In genomic region chr9:120876842-120877240, GRCh38 we compare ENCODE assay signal across 8 cellular contexts. TPM values are rescaled to one million over a fixed set of nuclear protein-coding genes. Genes with fewer than 3 reads are reported as not detected.
DNase-seq lines count a peak whose midpoint lies in the region; ATAC-seq lines count a peak whose summit lies in the region.

TSS of gene PHF19 (minus strand) at chr9:120877188. CDS start at chr9:120874741, 2,447 bp downstream.

- no peak for DNase-seq in mucosa of gallbladder (ENCODE audit: low spot score)
- DNase-seq in activated effector memory CD4-positive, alpha-beta T cell treated with anti-CD3 and anti-CD28 coated beads, Interleukin-2, amount 50 U/mL, for 16 hours: no peak
- no peak for DNase-seq in pons (ENCODE audit: low spot score)

- ATAC-seq in GM19023 (IDR thresholded peaks at IDR 0.05; ENCODE audit: unreplicated experiment) (peak; percentile 16), HG03439 (IDR thresholded peaks at IDR 0.05; ENCODE audit: unreplicated experiment) (peak; percentile 8)

- intact Hi-C loops in T-helper 1 cell treated with Interleukin-12 subunit alpha and Interleukin-12 subunit beta and Interleukin-4 antibody, amounts not matched to agents 30 ng/mL and 1 ng/mL, for 36 hours (cut with micrococcal nuclease): loop anchor here (1.0 to 2.0 kb wide), 7 partner anchors 9 to 324 kb away; partner anchors contain the start of genes RAB14 and TRAF1

- H3K9ac ChIP-seq in BLaER1 treated with 17β-estradiol and CSF1 and Interleukin-3, amounts not matched to agents 10 nM and 100 nM: peak within 1 kb of the TSS; percentile 80 to 96 (median 92)
- peak within 1 kb of the TSS; percentile 63 for H3K9ac ChIP-seq in endocrine pancreas (ENCODE audit: control insufficient read depth, insufficient read depth, low read length)

- H3K4me1 ChIP-seq in BLaER1 treated with 17β-estradiol and CSF1 and Interleukin-3, amounts not matched to agents 10 nM and 100 nM: peaks cover 32 to 79% (median 65%) of the 10 kb centered on the region in 10 experiments
- H3K4me1 ChIP-seq in endocrine pancreas (ENCODE audit: control insufficient read depth, insufficient read depth, low read length): no peaks in the 10 kb centered on the region

- H3K9me3 ChIP-seq in BLaER1 treated with 17β-estradiol and CSF1 and Interleukin-3, amounts not matched to agents 10 nM and 100 nM (replicated peaks in 1 of 11): 0 out of 22 replicates have a peak, but pooled peaks cover 0 to 6% (median 0%) of the 10 kb centered on the region in 11 experiments
- no peaks in the 10 kb centered on the region for H3K9me3 ChIP-seq in endocrine pancreas (ENCODE audit: control insufficient read depth, low read length)

- H3K4me3 ChIP-seq in BLaER1 treated with 17β-estradiol and CSF1 and Interleukin-3, amounts not matched to agents 10 nM and 100 nM: peak within 1 kb of the TSS; percentile 63 to 81 (median 72)
- H3K4me3 ChIP-seq in endocrine pancreas (ENCODE audit: control insufficient read depth, insufficient read depth, low read length): peak within 1 kb of the TSS; percentile 64

- peak within 1 kb of the TSS; percentile 61 to 98 (median 95) for H3K27ac ChIP-seq in BLaER1 treated with 17β-estradiol and CSF1 and Interleukin-3, amounts not matched to agents 10 nM and 100 nM

- H3K27me3 ChIP-seq in BLaER1 treated with 17β-estradiol and CSF1 and Interleukin-3, amounts not matched to agents 10 nM and 100 nM: no peaks in the 10 kb centered on the region
- no peaks in the 10 kb centered on the region for H3K27me3 ChIP-seq in endocrine pancreas (ENCODE audit: control insufficient read depth, insufficient read depth, low read length)

- peak within 1 kb of the TSS; percentile 83 to 97 (median 93) for H3K4me2 ChIP-seq in BLaER1 treated with 17β-estradiol and CSF1 and Interleukin-3, amounts not matched to agents 10 nM and 100 nM

- H4K20me1 ChIP-seq in BLaER1 treated with 17β-estradiol and CSF1 and Interleukin-3, amounts not matched to agents 10 nM and 100 nM: no peaks in the 10 kb centered on the region

- H3K36me3 ChIP-seq in BLaER1 treated with 17β-estradiol and CSF1 and Interleukin-3, amounts not matched to agents 10 nM and 100 nM: peaks cover 23 to 37% (median 30%) of the 10 kb centered on the region in 11 experiments; a peak in 21 of 22 replicates
- H3K36me3 ChIP-seq in endocrine pancreas (ENCODE audit: control insufficient read depth, insufficient read depth, low read length): no peaks in the 10 kb centered on the region

RNA-seq across cellular contexts. Expression of gene PHF19, which starts in this region (rescaled TPM):
- 207 and 213 TPM in 2 replicates for total RNA-seq in T-helper 1 cell treated with Interleukin-12 subunit alpha and Interleukin-12 subunit beta and Interleukin-4 antibody, amounts not matched to agents 30 ng/mL and 1 ng/mL, for 36 hours
- 25.9 TPM for total RNA-seq in mucosa of gallbladder
